ENCODE assay signal across 1 cellular context in the genomic region with DNA sequence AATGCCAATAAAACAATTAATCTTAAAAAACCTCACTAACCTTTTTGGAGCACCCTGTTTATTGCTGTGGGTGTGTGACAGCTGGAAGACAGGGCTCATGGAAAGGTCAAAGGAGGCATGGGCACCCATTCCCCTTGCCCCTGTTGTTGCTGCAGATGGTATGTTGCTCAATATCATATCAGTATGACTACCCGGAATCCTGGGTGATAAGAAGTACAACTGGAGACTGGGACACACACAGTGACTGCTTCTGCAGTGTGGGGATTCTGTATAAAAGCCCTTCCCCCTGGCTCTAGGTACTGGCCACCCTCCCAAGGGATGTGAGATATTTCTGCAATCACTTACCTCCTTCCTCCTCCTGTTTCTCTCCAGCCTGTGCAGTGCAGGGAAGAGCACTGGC.
TF ChIP-seq lines count a peak whose summit lies in the region.

No MANE protein-coding gene starts in this region.

TF ChIP-seq in GM23338, 12 proteins besides CTCF, POLR2A, EP300 and RAD21 (continued from another document):
- TF ChIP-seq ZNF462 (CRISPR knock-in tag; IDR thresholded peaks at IDR 0.05) (no peak), NANOG (IDR thresholded peaks at IDR 0.05; ENCODE audit: borderline replicate concordance) (no peak), EZH2phosphoT487 (IDR thresholded peaks at IDR 0.05; ENCODE audit: unreplicated experiment) (no peak), ZNF114 (CRISPR knock-in tag; IDR thresholded peaks at IDR 0.05) (no peak), POLR2AphosphoS5 (IDR thresholded peaks at IDR 0.05; ENCODE audit: low read depth) (no peak), CREB1 (CRISPR knock-in tag; IDR thresholded peaks at IDR 0.05; ENCODE audit: low read depth) (no peak), ETS1 (IDR thresholded peaks at IDR 0.05) (no peak), ZNF331 (CRISPR knock-in tag; IDR thresholded peaks at IDR 0.05; ENCODE audit: low read depth) (no peak), STAT1 (IDR thresholded peaks at IDR 0.05; ENCODE audit: unreplicated experiment) (no peak), JUNB (IDR thresholded peaks at IDR 0.05; ENCODE audit: unreplicated experiment) (no peak)
- TF ChIP-seq, protein P1, sequence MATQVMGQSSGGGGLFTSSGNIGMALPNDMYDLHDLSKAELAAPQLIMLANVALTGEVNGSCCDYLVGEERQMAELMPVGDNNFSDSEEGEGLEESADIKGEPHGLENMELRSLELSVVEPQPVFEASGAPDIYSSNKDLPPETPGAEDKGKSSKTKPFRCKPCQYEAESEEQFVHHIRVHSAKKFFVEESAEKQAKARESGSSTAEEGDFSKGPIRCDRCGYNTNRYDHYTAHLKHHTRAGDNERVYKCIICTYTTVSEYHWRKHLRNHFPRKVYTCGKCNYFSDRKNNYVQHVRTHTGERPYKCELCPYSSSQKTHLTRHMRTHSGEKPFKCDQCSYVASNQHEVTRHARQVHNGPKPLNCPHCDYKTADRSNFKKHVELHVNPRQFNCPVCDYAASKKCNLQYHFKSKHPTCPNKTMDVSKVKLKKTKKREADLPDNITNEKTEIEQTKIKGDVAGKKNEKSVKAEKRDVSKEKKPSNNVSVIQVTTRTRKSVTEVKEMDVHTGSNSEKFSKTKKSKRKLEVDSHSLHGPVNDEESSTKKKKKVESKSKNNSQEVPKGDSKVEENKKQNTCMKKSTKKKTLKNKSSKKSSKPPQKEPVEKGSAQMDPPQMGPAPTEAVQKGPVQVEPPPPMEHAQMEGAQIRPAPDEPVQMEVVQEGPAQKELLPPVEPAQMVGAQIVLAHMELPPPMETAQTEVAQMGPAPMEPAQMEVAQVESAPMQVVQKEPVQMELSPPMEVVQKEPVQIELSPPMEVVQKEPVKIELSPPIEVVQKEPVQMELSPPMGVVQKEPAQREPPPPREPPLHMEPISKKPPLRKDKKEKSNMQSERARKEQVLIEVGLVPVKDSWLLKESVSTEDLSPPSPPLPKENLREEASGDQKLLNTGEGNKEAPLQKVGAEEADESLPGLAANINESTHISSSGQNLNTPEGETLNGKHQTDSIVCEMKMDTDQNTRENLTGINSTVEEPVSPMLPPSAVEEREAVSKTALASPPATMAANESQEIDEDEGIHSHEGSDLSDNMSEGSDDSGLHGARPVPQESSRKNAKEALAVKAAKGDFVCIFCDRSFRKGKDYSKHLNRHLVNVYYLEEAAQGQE (IDR thresholded peaks at IDR 0.05; ENCODE audit: unreplicated experiment) = no peak
TF ChIP-seq in GM23338: peak in this region for 0.
